Comparison of ENCODE assay signal across 8 cellular contexts in genomic region chr22:40043793-40044101, GRCh38. TPM values are rescaled to one million over a fixed set of nuclear protein-coding genes. Genes with fewer than 3 reads are reported as not detected.
A peak's percentile ranks its signal among the peaks of the same experiment; 100 is the strongest.
DNase-seq lines count a peak whose midpoint lies in the region; TF ChIP-seq lines count a peak whose summit lies in the region.

No MANE protein-coding gene starts in this region.

- H3K36me3 ChIP-seq in ES-I3 (ENCODE audit: insufficient read depth, low read length) (no peaks in the 10 kb centered on the region), SJCRH30 (no peaks in the 10 kb centered on the region), esophagus squamous epithelium (no peaks in the 10 kb centered on the region), prostate gland (no peaks in the 10 kb centered on the region)

- CTCF ChIA-PET in HEK293T (lab: Yijun Ruan, JAX), result interaction anchor here (0.5 to 1.6 kb wide), 6 partner anchors 27 to 515 kb away, joined by 3 to 6 read pairs (median 4); no protein-coding TSS in a partner anchor

- H3K9ac ChIP-seq in ES-I3 (ENCODE audit: low read depth, low read length), result peak overlapping the region; percentile 84

- intact Hi-C loops in esophagus squamous epithelium (cut with DNase I), result loop anchor here (5.0 kb wide), 1 partner anchor 304 kb away; the partner anchor contains the start of gene ADSL
- intact Hi-C loops in prostate gland (cut with DNase I), result loop anchor here (5.0 to 10.0 kb wide), 3 partner anchors 134 to 511 kb away; partner anchors contain the start of genes RPS19BP1 and TNRC6B

- H3K4me1 ChIP-seq in ES-I3 (ENCODE audit: insufficient read depth, low read length) (peaks cover 4% of the 10 kb centered on the region; the same call in 1 of the 2 replicates), SJCRH30 (peaks cover 12% of the 10 kb centered on the region), esophagus squamous epithelium (peaks cover 30 to 81% (median 48%) of the 10 kb centered on the region in 3 donors), prostate gland (replicated peaks) (peaks cover 15% of the 10 kb centered on the region)

- DNase-seq in SJCRH30 (no peak), esophagus squamous epithelium (lab: John Stamatoyannopoulos, UW) (no peak), prostate gland (ENCODE audit: low spot score) (no peak), RPMI8226 (no peak), HEK293T (ENCODE audit: extremely low spot score) (no peak), H4 (ENCODE audit: low spot score) (no peak)
- DNase-seq in activated CD4-positive, CD25-positive, alpha-beta regulatory T cell treated with anti-CD3 and anti-CD28 coated beads, Interleukin-2, amount 50 U/mL, for 72 hours, result no peak

- TF ChIP-seq CTCF in esophagus squamous epithelium (IDR thresholded peaks at IDR 0.05) (no peak), prostate gland (IDR thresholded peaks at IDR 0.05) (no peak)

- H3K4me3 ChIP-seq in SJCRH30, result peak overlapping the region; percentile 79
- H3K4me3 ChIP-seq in esophagus squamous epithelium, result peak overlapping the region; percentile 67 to 87 (median 84)
- peak overlapping the region; percentile 61 to 81 for H3K4me3 ChIP-seq in prostate gland

- no peaks in the 10 kb centered on the region for H3K27me3 ChIP-seq in SJCRH30
- H3K27me3 ChIP-seq in esophagus squamous epithelium, result no peaks in the 10 kb centered on the region
- H3K27me3 ChIP-seq in prostate gland (replicated peaks; ENCODE audit: insufficient read depth), result no peaks in the 10 kb centered on the region

- no peak for TF ChIP-seq POLR2A in esophagus squamous epithelium (IDR thresholded peaks at IDR 0.05)
- TF ChIP-seq POLR2A in prostate gland (IDR thresholded peaks at IDR 0.05), result no peak

- H3K9me3 ChIP-seq in ES-I3 (ENCODE audit: control insufficient read depth, insufficient read depth, low read length) (no peaks in the 10 kb centered on the region), SJCRH30 (replicated peaks) (no peaks in the 10 kb centered on the region), esophagus squamous epithelium (no peaks in the 10 kb centered on the region), prostate gland (no peaks in the 10 kb centered on the region)

- H3K27ac ChIP-seq in SJCRH30, result peak overlapping the region; percentile 86
- H3K27ac ChIP-seq in esophagus squamous epithelium, result peak overlapping the region; percentile 87 to 98 (median 96)
- peak overlapping the region; percentile 91 to 92 for H3K27ac ChIP-seq in prostate gland

- 26 to 32% methylated on average over 5 of the region's 5 CpGs for WGBS in esophagus squamous epithelium, 2 donors
- 31% methylated on average over 5 of the region's 5 CpGs for WGBS in prostate gland

- POLR2A ChIA-PET in HEK293T (lab: Yijun Ruan, JAX), result interaction anchor here (0.5 to 3.7 kb wide), 55 partner anchors 9 to 524 kb away, joined by 3 to 47 read pairs (median 5); partner anchors contain the start of genes ADSL, ATF4 and TNRC6B

TF ChIP-seq in HEK293T, 16 proteins besides CTCF, POLR2A, EP300 and RAD21:
- TF ChIP-seq SP1 (IDR thresholded peaks at IDR 0.05), result no peak
- TF ChIP-seq CTBP1 (IDR thresholded peaks at IDR 0.05; ENCODE audit: borderline replicate concordance), result no peak
- no peak for TF ChIP-seq LEF1 (IDR thresholded peaks at IDR 0.05; ENCODE audit: borderline replicate concordance)
- TF ChIP-seq ARNT (IDR thresholded peaks at IDR 0.05), result no peak
- TF ChIP-seq ZNF384 (IDR thresholded peaks at IDR 0.05), result no peak
- no peak for TF ChIP-seq FOXA1 (IDR thresholded peaks at IDR 0.05)
- no peak for TF ChIP-seq FOXK2 (IDR thresholded peaks at IDR 0.05)
- TF ChIP-seq HDGF (IDR thresholded peaks at IDR 0.05; ENCODE audit: borderline replicate concordance), result no peak
- TF ChIP-seq PKNOX1 (IDR thresholded peaks at IDR 0.05), result no peak
- TF ChIP-seq NFRKB (IDR thresholded peaks at IDR 0.05), result no peak
- TF ChIP-seq ELF4 (IDR thresholded peaks at IDR 0.05), result no peak
- no peak for TF ChIP-seq L3MBTL2 (conservative IDR thresholded peaks at IDR 0.05)
- TF ChIP-seq BHLHE40 (IDR thresholded peaks at IDR 0.05; ENCODE audit: borderline replicate concordance), result no peak
- TF ChIP-seq FOXM1 (IDR thresholded peaks at IDR 0.05; ENCODE audit: borderline replicate concordance), result no peak

RNA-seq across cellular contexts. Expression of gene FAM83F, which starts 49.0 kb away (rescaled TPM):
- total RNA-seq in SJCRH30 (2014; rRNA removed; shearing (Covaris generic)), result not detected in 2 replicates
- total RNA-seq in esophagus squamous epithelium, result 10 to 100 TPM; 25.5 to 39.2 (median 29.6) TPM
- 10 to 100 TPM; 26.2 to 28.6 TPM for total RNA-seq in prostate gland
- total RNA-seq in H4 (2014; rRNA removed; shearing (Covaris generic)), result not detected in 2 replicates

Comparison
In these comparisons a context has a peak if more than half of its experiments do, and no peak if none do; other contexts are left out.
1. RNA of gene FAM83F, which starts 49.0 kb away (total RNA-seq): 25.5 to 39.2 TPM in esophagus squamous epithelium and 26.2 to 28.6 TPM in prostate gland; not detected in SJCRH30 and not detected in H4; every median in the first group is over 10 times any median in the second.
2. Peak in every context shown above with its lines, with median percentiles within 50 percentile points of each other: H3K27ac ChIP-seq and H3K4me3 ChIP-seq.